Comparison of ENCODE assay signal across 9 cellular contexts in the genomic region with DNA sequence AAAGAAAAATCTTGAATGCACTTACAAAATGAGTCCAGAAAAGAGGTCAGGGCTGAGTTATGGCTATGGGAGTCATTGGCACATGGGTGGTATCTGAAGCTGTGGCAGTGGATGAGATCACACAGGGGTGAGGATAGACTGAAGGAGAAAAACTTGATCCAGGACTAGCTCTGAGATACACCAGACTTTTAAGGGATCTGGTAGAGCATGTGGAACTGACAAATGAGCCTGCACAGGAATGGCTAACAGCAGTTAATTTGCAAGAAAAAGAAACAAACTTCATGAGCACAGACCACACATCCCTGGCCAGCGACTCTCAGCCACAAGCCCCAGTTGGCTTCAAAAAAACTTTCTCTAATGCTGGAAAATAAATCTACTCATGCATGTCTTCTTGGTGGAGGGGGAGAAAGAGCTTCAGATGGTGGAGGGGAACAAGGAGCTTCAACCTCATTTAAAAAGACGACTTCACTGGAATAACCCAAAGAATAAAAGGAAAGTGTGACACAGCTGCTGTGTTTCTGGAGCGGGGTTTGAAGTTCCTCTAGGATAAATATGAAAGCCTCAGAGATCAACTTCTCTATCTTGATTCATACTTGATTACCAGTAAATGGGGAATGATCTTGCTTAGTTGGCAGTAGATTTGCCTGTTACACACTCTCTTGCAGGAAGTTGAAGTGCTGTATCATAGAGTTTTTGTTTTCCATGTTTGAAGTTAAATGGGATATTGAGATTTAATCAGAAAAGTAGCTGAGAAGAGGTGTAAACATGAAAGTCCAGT. TPM values are rescaled to one million over a fixed set of nuclear protein-coding genes. Genes with fewer than 3 reads are reported as not detected.
DNase-seq lines count a peak whose midpoint lies in the region; ATAC-seq and TF ChIP-seq lines count a peak whose summit lies in the region.
"Had no signal": no experiment of that assay in that cellular context is flagged by ENCODE, and none has a peak within 500 bp of the region (broad histone marks: within the 10 kb centered on the region; RNA-seq: fewer than 3 reads in every experiment).

No MANE protein-coding gene starts in this region.

- H3K9me3 ChIP-seq in tibial artery (no peaks in the 10 kb centered on the region), Caco-2 (no peaks in the 10 kb centered on the region)

- peaks cover 4 to 94% (median 31%) of the 10 kb centered on the region in 4 donors for H3K4me1 ChIP-seq in tibial artery
- H3K4me1 ChIP-seq in Caco-2, result no peaks in the 10 kb centered on the region

- peaks cover 71% of the 10 kb centered on the region for H3K4me1 Mint-ChIP-seq in activated CD8-positive, alpha-beta memory T cell treated with anti-CD3 and anti-CD28 coated beads, Interleukin-2, amount 10 ng/mL, durations not matched to agents 7 days and 5 days
- H3K4me1 Mint-ChIP-seq in activated CD4-positive, alpha-beta memory T cell treated with anti-CD3 and anti-CD28 coated beads for 36 hours (ENCODE audit: low read depth), result peaks cover 87% of the 10 kb centered on the region
- no peaks in the 10 kb centered on the region for H3K4me1 Mint-ChIP-seq in Caco-2 (ENCODE audit: low read depth, unreplicated experiment)

- no peaks in the 10 kb centered on the region for H3K36me3 ChIP-seq in tibial artery
- no peaks in the 10 kb centered on the region for H3K36me3 ChIP-seq in Caco-2 (ENCODE audit: control insufficient read depth, insufficient read depth, low read length)

- TF ChIP-seq CTCF in tibial artery (IDR thresholded peaks at IDR 0.05), result no peak
- TF ChIP-seq CTCF in Caco-2 (IDR thresholded peaks at IDR 0.05; ENCODE audit: insufficient read depth in 1 of 2, low read depth in 1 of 2, low read length in 1 of 2, severe bottlenecking in 1 of 2, unreplicated experiment in 1 of 2), result no peak

- H3K27ac ChIP-seq in tibial artery, result peak overlapping the region; percentile 73 to 81

- H3K36me3 Mint-ChIP-seq in activated CD8-positive, alpha-beta memory T cell treated with anti-CD3 and anti-CD28 coated beads, Interleukin-2, amount 10 ng/mL, durations not matched to agents 7 days and 5 days, result peaks cover 47% of the 10 kb centered on the region
- H3K36me3 Mint-ChIP-seq in activated CD4-positive, alpha-beta memory T cell treated with anti-CD3 and anti-CD28 coated beads for 36 hours, result peaks cover 47% of the 10 kb centered on the region
- H3K36me3 Mint-ChIP-seq in Caco-2 (ENCODE audit: insufficient read depth, unreplicated experiment), result no peaks in the 10 kb centered on the region

- H3K4me3 ChIP-seq in tibial artery (peak overlapping the region in 1 of 2 donors; percentile 6), Caco-2 (ENCODE audit: low read depth, low read length) (no peak overlapping the region)

- H3K27me3 ChIP-seq in tibial artery (no peaks in the 10 kb centered on the region), Caco-2 (replicated peaks; ENCODE audit: control insufficient read depth, insufficient read depth, low read length) (no peaks in the 10 kb centered on the region)

- no peaks in the 10 kb centered on the region for H3K27me3 Mint-ChIP-seq in activated CD8-positive, alpha-beta memory T cell treated with anti-CD3 and anti-CD28 coated beads, Interleukin-2, amount 10 ng/mL, durations not matched to agents 7 days and 5 days
- no peaks in the 10 kb centered on the region for H3K27me3 Mint-ChIP-seq in activated CD4-positive, alpha-beta memory T cell treated with anti-CD3 and anti-CD28 coated beads for 36 hours
- no peaks in the 10 kb centered on the region for H3K27me3 Mint-ChIP-seq in Caco-2 (ENCODE audit: insufficient read depth, unreplicated experiment)

- CTCF ChIA-PET in activated CD8-positive, alpha-beta memory T cell treated with anti-CD3 and anti-CD28 coated beads, Interleukin-2, amount 10 ng/mL, durations not matched to agents 7 days and 5 days (lab: Charles Lee), result interaction anchor here (1.7 to 1.8 kb wide), 2 partner anchors 23 to 74 kb away, joined by 5 read pairs; no protein-coding TSS in a partner anchor
- CTCF ChIA-PET in activated CD4-positive, alpha-beta memory T cell treated with anti-CD3 and anti-CD28 coated beads for 36 hours (lab: Charles Lee), result interaction anchor here (0.7 to 1.5 kb wide), 3 partner anchors 10 to 36 kb away, joined by 3 to 8 read pairs (median 4); no protein-coding TSS in a partner anchor
- CTCF ChIA-PET in Caco-2 (lab: Charles Lee), result no interaction called here

- H3K27ac Mint-ChIP-seq in activated CD8-positive, alpha-beta memory T cell treated with anti-CD3 and anti-CD28 coated beads, Interleukin-2, amount 10 ng/mL, durations not matched to agents 7 days and 5 days, result peak overlapping the region; percentile 41
- H3K27ac Mint-ChIP-seq in activated CD4-positive, alpha-beta memory T cell treated with anti-CD3 and anti-CD28 coated beads for 36 hours, result peak overlapping the region; percentile 60
- H3K27ac Mint-ChIP-seq in Caco-2 (ENCODE audit: unreplicated experiment), result no peak overlapping the region

- peak; percentile 66 for ATAC-seq in activated CD8-positive, alpha-beta memory T cell treated with anti-CD3 and anti-CD28 coated beads, Interleukin-2, amount 10 ng/mL, durations not matched to agents 7 days and 5 days

- intact Hi-C loops in activated CD4-positive, alpha-beta memory T cell treated with anti-CD3 and anti-CD28 coated beads for 36 hours (cut with micrococcal nuclease), result no loop called here
- intact Hi-C loops in tibial artery (cut with DNase I; ENCODE audit: low total_unique reads) (no loop called here), Caco-2 (cut with micrococcal nuclease; ENCODE audit: unreplicated experiment) (no loop called here)

- H3K4me3 Mint-ChIP-seq in activated CD8-positive, alpha-beta memory T cell treated with anti-CD3 and anti-CD28 coated beads, Interleukin-2, amount 10 ng/mL, durations not matched to agents 7 days and 5 days, result no peak overlapping the region
- H3K4me3 Mint-ChIP-seq in activated CD4-positive, alpha-beta memory T cell treated with anti-CD3 and anti-CD28 coated beads for 36 hours, result no peak overlapping the region
- H3K4me3 Mint-ChIP-seq in Caco-2 (ENCODE audit: unreplicated experiment), result no peak overlapping the region

- DNase-seq in activated CD8-positive, alpha-beta memory T cell treated with anti-CD3 and anti-CD28 coated beads, Interleukin-2, amount 10 ng/mL, durations not matched to agents 7 days and 5 days, result no peak
- DNase-seq in activated CD8-positive, alpha-beta memory T cell treated with anti-CD3 and anti-CD28 coated beads, Interleukin-2, amount 50 U/mL, for 48 hours, result no peak
- DNase-seq in activated CD4-positive, alpha-beta memory T cell treated with anti-CD3 and anti-CD28 coated beads for 36 hours, result no peak
- DNase-seq in kidney tubule cell (ENCODE audit: low spot score) (peak; percentile 33), tibial artery (no peak), Caco-2 (no peak), COLO668 (lab: John Stamatoyannopoulos, UW; ENCODE audit: unreplicated experiment) (no peak)
- no peak for DNase-seq in stimulated activated CD4-positive, alpha-beta T cell treated with anti-CD3 and anti-CD28 coated beads, Interleukin-2, amount 100 ng/mL, for 24 hours
- DNase-seq: NCI-H2227 treated with DMSO at 0.1 percent for 48 hours had no signal

- no peaks in the 10 kb centered on the region for H3K9me3 Mint-ChIP-seq in activated CD8-positive, alpha-beta memory T cell treated with anti-CD3 and anti-CD28 coated beads, Interleukin-2, amount 10 ng/mL, durations not matched to agents 7 days and 5 days (ENCODE audit: low read depth)
- no peaks in the 10 kb centered on the region for H3K9me3 Mint-ChIP-seq in activated CD4-positive, alpha-beta memory T cell treated with anti-CD3 and anti-CD28 coated beads for 36 hours
- no peaks in the 10 kb centered on the region for H3K9me3 Mint-ChIP-seq in Caco-2 (ENCODE audit: unreplicated experiment)

- no TSS peak for BruUV-seq in Caco-2 (replicated peaks; lab: Mats Ljungman, UMichigan)

- POLR2A ChIA-PET in activated CD4-positive, alpha-beta memory T cell treated with anti-CD3 and anti-CD28 coated beads for 36 hours (lab: Charles Lee), result interaction anchor here (1.2 to 1.5 kb wide), 2 partner anchors 11 to 21 kb away, joined by 3 to 4 read pairs; no protein-coding TSS in a partner anchor
- POLR2A ChIA-PET in Caco-2 (lab: Charles Lee), result no interaction called here

RNA-seq across cellular contexts. Expression of gene TNFAIP8, which starts 33.7 kb away (rescaled TPM):
- 100 to 1,000 TPM; 106 to 109 TPM for total RNA-seq in activated CD8-positive, alpha-beta memory T cell treated with anti-CD3 and anti-CD28 coated beads, Interleukin-2, amount 10 ng/mL, durations not matched to agents 7 days and 5 days
- 100 to 1,000 TPM; 153 to 159 TPM for total RNA-seq in activated CD4-positive, alpha-beta memory T cell treated with anti-CD3 and anti-CD28 coated beads for 36 hours
- 7.4 and 8.8 TPM in 2 replicates for total RNA-seq in Caco-2 (2022)

Comparison
In these comparisons a context has a peak if more than half of its experiments do, and no peak if none do; other contexts are left out.
1. RNA of gene TNFAIP8, which starts 33.7 kb away (total RNA-seq): 153 to 159 TPM in activated CD4-positive, alpha-beta memory T cell treated with anti-CD3 and anti-CD28 coated beads for 36 hours and 106 to 109 TPM in activated CD8-positive, alpha-beta memory T cell treated with anti-CD3 and anti-CD28 coated beads, Interleukin-2, amount 10 ng/mL, durations not matched to agents 7 days and 5 days; 7.4 to 8.8 TPM in Caco-2; every median in the first group is over 10 times any median in the second.